8 cellular contexts compared by ENCODE assay signal in the genomic region with DNA sequence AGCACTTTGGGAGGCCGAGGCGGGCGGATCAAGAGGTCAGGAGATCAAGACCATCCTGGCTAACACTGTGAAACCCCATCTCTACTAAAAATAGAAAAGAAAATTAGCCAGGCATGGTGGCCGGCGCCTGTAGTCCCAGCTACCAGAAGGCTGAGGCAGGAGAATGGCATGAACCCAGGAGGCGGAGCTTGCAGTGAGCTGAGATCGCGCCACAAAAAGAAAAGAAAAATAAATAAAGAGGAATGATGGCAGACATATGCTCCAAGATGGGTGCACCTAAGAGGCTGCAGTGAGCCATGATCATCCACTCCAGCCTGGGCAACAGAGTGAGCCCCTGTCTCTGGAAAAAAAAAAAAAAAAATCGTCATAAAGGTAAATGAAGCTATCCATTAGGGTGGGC. TPM values are rescaled to one million over a fixed set of nuclear protein-coding genes. Genes with fewer than 3 reads are reported as not detected.
DNase-seq lines count a peak whose midpoint lies in the region; ATAC-seq and TF ChIP-seq lines count a peak whose summit lies in the region.
"Not testable (repeated sequence)": the region's sequence is repeated elsewhere in the genome, so short reads cannot be mapped to it uniquely, and the experiment has no call there.

No MANE protein-coding gene starts in this region.

- not testable (repeated sequence) for TF ChIP-seq POLR2A in gastrocnemius medialis (IDR thresholded peaks at IDR 0.05); vagina (IDR thresholded peaks at IDR 0.05)

- H3K36me3 ChIP-seq in SJSA1 (peaks cover 85% of the 10 kb centered on the region), gastrocnemius medialis (peaks cover 0 to 66% of the 10 kb centered on the region in 2 donors), vagina (peaks cover 0 to 50% of the 10 kb centered on the region in 2 donors)

- intact Hi-C loops in gastrocnemius medialis (cut with DNase I; ENCODE audit: low total_unique reads); vagina (cut with DNase I): not testable (repeated sequence)

- DNase-seq in AG10803 (ENCODE audit: low read depth) (peak; percentile 65), HCEC 1CT (peak; percentile 75), SJSA1 (ENCODE audit: low read depth in 1 of 2, low spot score in 2 of 2) (peak; percentile 86 to 87), choroid plexus epithelial cell (ENCODE audit: low read depth) (peak; percentile 55), fibroblast of villous mesenchyme (ENCODE audit: low read depth) (peak; percentile 61), kidney tubule cell (ENCODE audit: low spot score) (peak; percentile 66), gastrocnemius medialis (peak in 1 of 2 donors; percentile 61)
- not testable (repeated sequence) for DNase-seq in vagina (ENCODE audit: extremely low spot score in 2 of 2)

- not testable (repeated sequence) for TF ChIP-seq CTCF in AG10803 (conservative IDR thresholded peaks at IDR 0.05; ENCODE audit: low read length); choroid plexus epithelial cell (conservative IDR thresholded peaks at IDR 0.05; ENCODE audit: low read depth, low read length); fibroblast of villous mesenchyme (IDR thresholded peaks at IDR 0.05; ENCODE audit: insufficient read depth, low read depth, low read length); gastrocnemius medialis (IDR thresholded peaks at IDR 0.05 in 4 of 5, conservative IDR thresholded peaks at IDR 0.05 in 1 of 5); vagina (IDR thresholded peaks at IDR 0.05)

- peak; percentile 15 to 35 for ATAC-seq in gastrocnemius medialis

- peaks cover 29% of the 10 kb centered on the region for H3K4me1 ChIP-seq in SJSA1 (replicated peaks)
- not testable (repeated sequence) for H3K4me1 ChIP-seq in gastrocnemius medialis, vagina

- H3K9me3 ChIP-seq in SJSA1 (replicated peaks); gastrocnemius medialis; vagina: not testable (repeated sequence)

- H3K27ac ChIP-seq in SJSA1 (peak overlapping the region; percentile 79), gastrocnemius medialis (peak overlapping the region; percentile 66 to 76 (median 72)), vagina (peak overlapping the region; percentile 70)

- H3K27me3 ChIP-seq in SJSA1 (replicated peaks); gastrocnemius medialis; vagina: not testable (repeated sequence)

- in situ Hi-C loops in gastrocnemius medialis (cut with MboI; ENCODE audit: low sequenced_read_pairs in 4 of 4), result loop anchor here in 1 of 4 donors (5.0 kb wide), 1 partner anchor 39 kb away; no protein-coding TSS in a partner anchor

- H3K4me3 ChIP-seq in AG10803 (ENCODE audit: low read length); SJSA1; choroid plexus epithelial cell (ENCODE audit: low read depth, low read length); fibroblast of villous mesenchyme (ENCODE audit: low read depth, low read length); gastrocnemius medialis; vagina: not testable (repeated sequence)

RNA-seq across cellular contexts. Expression of gene TICAM1, which starts 14.5 kb away (rescaled TPM):
- total RNA-seq in SJSA1 (2014; rRNA removed; shearing (Covaris generic)), result 3.7 and 4.1 TPM in 2 replicates
- total RNA-seq in fibroblast of villous mesenchyme, result 3.2 and 3.5 TPM in 2 replicates
- 10 to 100 TPM in 2 of 4 donors, 1 to 10 TPM in 2; 5.9 to 14.0 (median 9.0) TPM for total RNA-seq in gastrocnemius medialis
- 16.5 TPM for total RNA-seq in vagina

RNA-seq across cellular contexts. Expression of gene PLIN3, which starts 21.5 kb away (rescaled TPM):
- total RNA-seq in SJSA1 (2014; rRNA removed; shearing (Covaris generic)), result 178 and 210 TPM in 2 replicates
- total RNA-seq in fibroblast of villous mesenchyme (191 and 193 TPM in 2 replicates), gastrocnemius medialis (100 to 1,000 TPM in 2 of 4 donors, 10 to 100 TPM in 2; 53.9 to 193 (median 92.5) TPM), vagina (93.8 TPM)

RNA-seq across cellular contexts. Expression of gene FEM1A, which starts 54.4 kb away (rescaled TPM):
- 9.4 and 14.4 TPM in 2 replicates for total RNA-seq in SJSA1 (2014; rRNA removed; shearing (Covaris generic))
- total RNA-seq in fibroblast of villous mesenchyme (12.6 and 13.8 TPM in 2 replicates), gastrocnemius medialis (100 to 1,000 TPM; 246 to 360 (median 300) TPM), vagina (16.2 TPM)

RNA-seq across cellular contexts. Expression of gene ARRDC5, which starts 56.7 kb away (rescaled TPM):
- not detected in 2 replicates for total RNA-seq in SJSA1 (2014; rRNA removed; shearing (Covaris generic))
- total RNA-seq in fibroblast of villous mesenchyme (0.32 TPM in 1 of 2 replicates, not detected in the other), gastrocnemius medialis (not detected), vagina (0.98 TPM)

Comparison
In these comparisons a context has a peak if more than half of its experiments do, and no peak if none do; other contexts are left out.
1. RNA of gene FEM1A, which starts 54.4 kb away (total RNA-seq): 246 to 360 TPM in gastrocnemius medialis; 16.2 TPM in vagina (single experiment), 9.4 to 14.4 TPM in SJSA1 and 12.6 to 13.8 TPM in fibroblast of villous mesenchyme; every median in the first group is over 10 times any median in the second.
2. Peak in every context shown above with its lines, with median percentiles within 50 percentile points of each other: H3K27ac ChIP-seq.